In the genomic region with DNA sequence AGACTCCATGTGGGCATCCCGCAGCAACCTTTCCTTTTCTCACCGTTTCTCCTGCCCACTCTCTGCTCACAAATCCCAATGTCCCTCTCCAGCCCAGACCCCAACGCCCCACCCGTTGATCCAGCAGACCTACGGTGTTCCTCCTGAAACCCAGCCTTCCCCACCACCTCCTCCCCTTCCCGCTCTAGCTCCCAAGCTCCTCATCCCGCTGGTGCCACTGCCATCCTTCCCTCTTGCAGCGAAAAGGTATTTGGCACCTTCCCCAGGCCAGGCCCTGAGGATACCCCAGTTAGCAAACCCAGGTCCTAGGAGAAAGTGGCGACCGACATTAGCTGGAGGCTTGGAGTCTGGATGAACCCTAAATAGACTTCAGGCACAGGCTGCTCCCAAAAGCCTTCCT, we compare ENCODE assay signal across 31 cellular contexts.
DNase-seq lines count a peak whose midpoint lies in the region; ATAC-seq and TF ChIP-seq lines count a peak whose summit lies in the region.
"Had no signal": no experiment of that assay in that cellular context is flagged by ENCODE, and none has a peak within 500 bp of the region (broad histone marks: within the 10 kb centered on the region; RNA-seq: fewer than 3 reads in every experiment).

No MANE protein-coding gene starts in this region.

- H3K9me3 Mint-ChIP-seq in neural crest cell = no peaks in the 10 kb centered on the region
- H3K9me3 Mint-ChIP-seq: activated CD4-positive, alpha-beta memory T cell treated with anti-CD3 and anti-CD28 coated beads for 36 hours; activated naive CD4-positive, alpha-beta T cell treated with anti-CD3 and anti-CD28 coated beads, Interleukin-2, amount 50 U/mL, for 24 hours; CD8-positive, alpha-beta memory T cell; naive B cell had no signal

- intact Hi-C loops in heart left ventricle (cut with DNase I) = no loop called here
- intact Hi-C loops in dorsolateral prefrontal cortex (cut with DNase I) = no loop called here
- intact Hi-C loops in uterus (cut with DNase I; ENCODE audit: low total_unique reads) = no loop called here

- H3K4me1 Mint-ChIP-seq in neural crest cell = peaks cover 5% of the 10 kb centered on the region
- H3K4me1 Mint-ChIP-seq: B cell had no signal

- DNase-seq in heart left ventricle (peak in 4 of 5 donors; percentile 1 to 29 (median 13)), right atrium auricular region (ENCODE audit: low spot score) (no peak), dorsolateral prefrontal cortex (peak in 6 of 10 donors; percentile 7 to 35 (median 9)), neural crest cell (ENCODE audit: low read depth, low spot score) (no peak), uterus (peak; percentile 3 to 4), HPDE6-E6E7 (ENCODE audit: extremely low spot score) (no peak)
- no peak for DNase-seq in stimulated activated CD8-positive, alpha-beta memory T cell treated with anti-CD3 and anti-CD28 coated beads, Interleukin-4, amount 100 ng/mL, for 48 hours
- DNase-seq: activated CD4-positive, alpha-beta memory T cell treated with anti-CD3 and anti-CD28 coated beads for 36 hours; amygdala; CD8-positive, alpha-beta memory T cell; effector CD8-positive, alpha-beta T cell; GM23248; Kasumi-1; left ventricle myocardium inferior; midbrain; MV-4-11; naive B cell; NCI-H1436 treated with DMSO at 0.1 percent for 48 hours; NCI-H226; NCI-H69; occipital lobe; PC-3; stimulated activated CD4-positive, alpha-beta T cell treated with anti-CD3 and anti-CD28 coated beads, Interleukin-2, amount 100 ng/mL, for 24 hours; stomach; thyroid gland had no signal

- H3K4me3 ChIP-seq in heart left ventricle (no peak overlapping the region), right atrium auricular region (no peak overlapping the region), dorsolateral prefrontal cortex (no peak overlapping the region), uterus (no peak overlapping the region)
- H3K4me3 ChIP-seq: GM23248, left ventricle myocardium inferior, stomach, thyroid gland had no signal

- no peaks in the 10 kb centered on the region for H3K36me3 Mint-ChIP-seq in neural crest cell (ENCODE audit: low read depth)
- H3K36me3 Mint-ChIP-seq: activated CD4-positive, alpha-beta memory T cell treated with anti-CD3 and anti-CD28 coated beads for 36 hours; activated naive CD4-positive, alpha-beta T cell treated with anti-CD3 and anti-CD28 coated beads, Interleukin-2, amount 50 U/mL, for 24 hours; CD8-positive, alpha-beta memory T cell; naive B cell had no signal

- H3K4me1 ChIP-seq in heart left ventricle (no peaks in the 10 kb centered on the region), right atrium auricular region (no peaks in the 10 kb centered on the region), uterus (no peaks in the 10 kb centered on the region)
- H3K4me1 ChIP-seq: left ventricle myocardium inferior had no signal

- H3K36me3 ChIP-seq in heart left ventricle (no peaks in the 10 kb centered on the region), right atrium auricular region (no peaks in the 10 kb centered on the region), uterus (no peaks in the 10 kb centered on the region)
- H3K36me3 ChIP-seq: left ventricle myocardium inferior, stomach, thyroid gland had no signal

- H3K9me3 ChIP-seq in heart left ventricle = no peaks in the 10 kb centered on the region
- H3K9me3 ChIP-seq in right atrium auricular region = no peaks in the 10 kb centered on the region
- H3K9me3 ChIP-seq in uterus = no peaks in the 10 kb centered on the region
- H3K9me3 ChIP-seq: left ventricle myocardium inferior, stomach, thyroid gland had no signal

- H3K27me3 Mint-ChIP-seq in neural crest cell (ENCODE audit: low read depth) = no peaks in the 10 kb centered on the region

- ATAC-seq in heart left ventricle (no peak), HG02852 (IDR thresholded peaks at IDR 0.05; ENCODE audit: unreplicated experiment) (no peak)
- ATAC-seq: PC-3, Right ventricle myocardium inferior, T-helper 17 cell had no signal

- 86 to 94% (median 92%) methylated on average over 10 of the region's 10 CpGs for WGBS in heart left ventricle, 4 donors

- no peak for TF ChIP-seq CTCF in heart left ventricle (IDR thresholded peaks at IDR 0.05)
- no peak for TF ChIP-seq CTCF in right atrium auricular region (IDR thresholded peaks at IDR 0.05)
- TF ChIP-seq CTCF in dorsolateral prefrontal cortex (IDR thresholded peaks at IDR 0.05 in 54 of 56, conservative IDR thresholded peaks at IDR 0.05 in 2 of 56; ENCODE audit: low read depth in 1 of 56, partially characterized antibody in 56 of 56) = no peak
- TF ChIP-seq CTCF in neural crest cell (conservative IDR thresholded peaks at IDR 0.05) = no peak
- TF ChIP-seq CTCF in uterus (IDR thresholded peaks at IDR 0.05) = no peak

- no peak overlapping the region for H3K4me3 Mint-ChIP-seq in neural crest cell
- H3K4me3 Mint-ChIP-seq: activated CD4-positive, alpha-beta memory T cell treated with anti-CD3 and anti-CD28 coated beads for 36 hours; activated naive CD4-positive, alpha-beta T cell treated with anti-CD3 and anti-CD28 coated beads, Interleukin-2, amount 50 U/mL, for 24 hours; B cell; CD8-positive, alpha-beta memory T cell; naive B cell; T-helper 17 cell had no signal

- H3K27ac ChIP-seq in heart left ventricle = no peak overlapping the region
- H3K27ac ChIP-seq in right atrium auricular region = no peak overlapping the region
- no peak overlapping the region for H3K27ac ChIP-seq in dorsolateral prefrontal cortex
- no peak overlapping the region for H3K27ac ChIP-seq in uterus
- H3K27ac ChIP-seq: epithelial cell of prostate, GM23248, left ventricle myocardium inferior, stomach, thyroid gland had no signal

- peak overlapping the region; percentile 69 for H3K27ac Mint-ChIP-seq in neural crest cell (ENCODE audit: unreplicated experiment)
- H3K27ac Mint-ChIP-seq: activated CD4-positive, alpha-beta memory T cell treated with anti-CD3 and anti-CD28 coated beads for 36 hours; activated naive CD4-positive, alpha-beta T cell treated with anti-CD3 and anti-CD28 coated beads, Interleukin-2, amount 50 U/mL, for 24 hours; B cell; CD8-positive, alpha-beta memory T cell; naive B cell; T-helper 17 cell had no signal

- peaks cover 0 to 7% (median 0%) of the 10 kb centered on the region in 9 donors for H3K27me3 ChIP-seq in heart left ventricle
- no peaks in the 10 kb centered on the region for H3K27me3 ChIP-seq in right atrium auricular region
- peaks cover 0 to 37% (median 6%) of the 10 kb centered on the region in 45 donors for H3K27me3 ChIP-seq in dorsolateral prefrontal cortex
- H3K27me3 ChIP-seq in uterus = no peaks in the 10 kb centered on the region
- H3K27me3 ChIP-seq: thyroid gland had no signal

- no peak for TF ChIP-seq POLR2A in heart left ventricle (IDR thresholded peaks at IDR 0.05)
- no peak for TF ChIP-seq POLR2A in uterus (IDR thresholded peaks at IDR 0.05)

Comparison
In these comparisons a context has a peak if more than half of its experiments do, and no peak if none do; other contexts are left out.
1. DNase-seq: peak in heart left ventricle (4 of 5), dorsolateral prefrontal cortex (6 of 10) and uterus (2 of 2); none in right atrium auricular region (single experiment), neural crest cell (single experiment), stimulated activated CD8-positive, alpha-beta memory T cell treated with anti-CD3 and anti-CD28 coated beads, Interleukin-4, amount 100 ng/mL, for 48 hours (single experiment) and HPDE6-E6E7 (single experiment).